ENCODE assay signal across 16 cellular contexts in the genomic region with DNA sequence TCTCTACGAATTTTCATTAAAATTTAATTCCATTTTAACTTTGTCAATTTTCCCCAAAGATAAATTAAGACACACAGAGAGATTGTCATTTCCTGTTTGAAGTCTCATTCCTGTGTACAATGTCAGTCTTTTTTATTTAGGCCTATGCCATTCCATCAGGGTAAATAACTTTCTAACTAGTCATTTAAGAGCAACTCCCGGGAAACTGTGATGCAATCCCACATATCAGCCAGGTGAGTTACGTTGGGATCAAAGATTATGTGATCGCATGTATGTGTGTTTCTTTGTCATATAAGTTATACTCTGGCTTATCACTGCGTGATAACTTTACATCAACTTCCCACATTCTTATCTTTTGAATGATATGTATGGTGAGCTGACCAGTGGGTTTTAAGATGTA.
DNase-seq lines count a peak whose midpoint lies in the region; ATAC-seq and TF ChIP-seq lines count a peak whose summit lies in the region.
"Had no signal": no experiment of that assay in that cellular context is flagged by ENCODE, and none has a peak within 500 bp of the region (broad histone marks: within the 10 kb centered on the region; RNA-seq: fewer than 3 reads in every experiment).

No MANE protein-coding gene starts in this region.

- no peak overlapping the region for H2AFZ ChIP-seq in smooth muscle cell (ENCODE audit: low read depth)

- TF ChIP-seq CTCF in HFFc6 (IDR thresholded peaks at IDR 0.05) (no peak), RWPE2 (IDR thresholded peaks at IDR 0.05; ENCODE audit: poor library complexity, severe bottlenecking) (no peak), fibroblast of pulmonary artery (IDR thresholded peaks at IDR 0.05; ENCODE audit: low read length, missing control alignments) (no peak), smooth muscle cell (IDR thresholded peaks at IDR 0.05; ENCODE audit: borderline replicate concordance, insufficient read depth, poor library complexity, severe bottlenecking) (no peak)

- 55% methylated on average over 5 of the region's 5 CpGs for WGBS in smooth muscle cell (ENCODE audit: low lambda C conversion rate)

- ATAC-seq in RWPE2 (ENCODE audit: low read depth) (peak; percentile 94), GM21381 (IDR thresholded peaks at IDR 0.05; ENCODE audit: unreplicated experiment) (no peak), GM18870 (IDR thresholded peaks at IDR 0.05; ENCODE audit: unreplicated experiment) (no peak)

- peaks cover 43% of the 10 kb centered on the region for H3K4me1 Mint-ChIP-seq in HFFc6 (ENCODE audit: low read depth)
- peaks cover 28% of the 10 kb centered on the region for H3K4me1 Mint-ChIP-seq in activated CD4-positive, alpha-beta memory T cell treated with anti-CD3 and anti-CD28 coated beads for 36 hours (ENCODE audit: low read depth)

- H3K4me1 ChIP-seq in RWPE2 (ENCODE audit: insufficient read depth, poor library complexity, severe bottlenecking) (peaks cover 27% of the 10 kb centered on the region), smooth muscle cell (ENCODE audit: low read depth) (peaks cover 11% of the 10 kb centered on the region)

- H3F3A ChIP-seq in smooth muscle cell (ENCODE audit: low read depth) = peaks cover 8% of the 10 kb centered on the region

- no peak overlapping the region; the same call in 1 of the 2 replicates for H3K4me3 Mint-ChIP-seq in HFFc6
- H3K4me3 Mint-ChIP-seq in activated CD4-positive, alpha-beta memory T cell treated with anti-CD3 and anti-CD28 coated beads for 36 hours = no peak overlapping the region
- H3K4me3 Mint-ChIP-seq: activated CD4-positive, alpha-beta T cell treated with anti-CD3 and anti-CD28 coated beads, Interleukin-2, amount 10 ng/mL, durations not matched to agents 24 days and 14 days; activated T-cell treated with anti-CD3 and anti-CD28 coated beads, Interleukin-2, amount 50 U/mL, for 24 hours; CD4-positive, CD25-positive, alpha-beta regulatory T cell had no signal

- DNase-seq in HFFc6 (peak; percentile 12), RWPE2 (ENCODE audit: low spot score) (peak; percentile 59), fibroblast of pulmonary artery (ENCODE audit: low read depth) (peak; percentile 55), smooth muscle cell (lab: John Stamatoyannopoulos, UW; ENCODE audit: unreplicated experiment) (no peak)
- no peak for DNase-seq in activated CD4-positive, alpha-beta memory T cell treated with anti-CD3 and anti-CD28 coated beads for 36 hours
- DNase-seq: activated CD4-positive, alpha-beta T cell treated with anti-CD3 and anti-CD28 coated beads, Interleukin-2, amount 10 ng/mL, durations not matched to agents 24 days and 14 days; activated T-cell treated with anti-CD3 and anti-CD28 coated beads, Interleukin-2, amount 50 U/mL, for 24 hours; CD4-positive, CD25-positive, alpha-beta regulatory T cell; cortex of kidney; KG1; NCI-H69; RPMI8226; stimulated activated CD4-positive, alpha-beta T cell treated with anti-CD3 and anti-CD28 coated beads, Interleukin-2, amount 100 ng/mL, for 24 hours had no signal

- intact Hi-C loops in activated CD4-positive, alpha-beta memory T cell treated with anti-CD3 and anti-CD28 coated beads for 36 hours (cut with micrococcal nuclease) = no loop called here

- no peak overlapping the region for H3K4me2 ChIP-seq in smooth muscle cell

- no peaks in the 10 kb centered on the region for H4K20me1 ChIP-seq in smooth muscle cell (ENCODE audit: low read depth)

- H3K4me3 ChIP-seq in RWPE2 (ENCODE audit: severe bottlenecking) (no peak overlapping the region), fibroblast of pulmonary artery (replicated peaks; ENCODE audit: low read depth, low read length) (no peak overlapping the region), smooth muscle cell (no peak overlapping the region)

- H3K9ac ChIP-seq in smooth muscle cell (ENCODE audit: low read depth) = no peak overlapping the region

- H3K9me3 Mint-ChIP-seq in HFFc6 = no peaks in the 10 kb centered on the region
- H3K9me3 Mint-ChIP-seq in activated CD4-positive, alpha-beta memory T cell treated with anti-CD3 and anti-CD28 coated beads for 36 hours = no peaks in the 10 kb centered on the region
- H3K9me3 Mint-ChIP-seq: activated T-cell treated with anti-CD3 and anti-CD28 coated beads, Interleukin-2, amount 50 U/mL, for 24 hours had no signal

- no peaks in the 10 kb centered on the region for H3K79me2 ChIP-seq in smooth muscle cell (ENCODE audit: low read depth)

- no peak overlapping the region for H3K27ac Mint-ChIP-seq in HFFc6
- no peak overlapping the region for H3K27ac Mint-ChIP-seq in activated CD4-positive, alpha-beta memory T cell treated with anti-CD3 and anti-CD28 coated beads for 36 hours
- H3K27ac Mint-ChIP-seq: activated CD4-positive, alpha-beta T cell treated with anti-CD3 and anti-CD28 coated beads, Interleukin-2, amount 10 ng/mL, durations not matched to agents 24 days and 14 days; activated T-cell treated with anti-CD3 and anti-CD28 coated beads, Interleukin-2, amount 50 U/mL, for 24 hours; CD4-positive, CD25-positive, alpha-beta regulatory T cell; progenitor cell of endocrine pancreas had no signal

- no peaks in the 10 kb centered on the region for H3K9me3 ChIP-seq in RWPE2 (ENCODE audit: severe bottlenecking)
- no peaks in the 10 kb centered on the region for H3K9me3 ChIP-seq in smooth muscle cell (replicated peaks; ENCODE audit: low read depth)

- H3K27ac ChIP-seq in RWPE2 (ENCODE audit: poor library complexity, severe bottlenecking) (peak overlapping the region; percentile 98), smooth muscle cell (ENCODE audit: low read depth) (peak overlapping the region; percentile 5)

- H3K27me3 ChIP-seq in RWPE2 (ENCODE audit: insufficient read depth, poor library complexity, severe bottlenecking) (no peaks in the 10 kb centered on the region), smooth muscle cell (ENCODE audit: low read depth) (no peaks in the 10 kb centered on the region)

- no peaks in the 10 kb centered on the region; the same call in 1 of the 2 replicates for H3K27me3 Mint-ChIP-seq in HFFc6 (ENCODE audit: insufficient read depth)
- no peaks in the 10 kb centered on the region for H3K27me3 Mint-ChIP-seq in activated CD4-positive, alpha-beta memory T cell treated with anti-CD3 and anti-CD28 coated beads for 36 hours
- H3K27me3 Mint-ChIP-seq: activated CD4-positive, alpha-beta T cell treated with anti-CD3 and anti-CD28 coated beads, Interleukin-2, amount 10 ng/mL, durations not matched to agents 24 days and 14 days; activated T-cell treated with anti-CD3 and anti-CD28 coated beads, Interleukin-2, amount 50 U/mL, for 24 hours; CD4-positive, CD25-positive, alpha-beta regulatory T cell; progenitor cell of endocrine pancreas had no signal

- no peaks in the 10 kb centered on the region for H3K36me3 Mint-ChIP-seq in HFFc6 (ENCODE audit: low read depth)
- H3K36me3 Mint-ChIP-seq in activated CD4-positive, alpha-beta memory T cell treated with anti-CD3 and anti-CD28 coated beads for 36 hours = no peaks in the 10 kb centered on the region
- H3K36me3 Mint-ChIP-seq: CD4-positive, CD25-positive, alpha-beta regulatory T cell had no signal

- CTCF ChIA-PET in activated CD4-positive, alpha-beta memory T cell treated with anti-CD3 and anti-CD28 coated beads for 36 hours (lab: Charles Lee) = interaction anchor here (1.0 to 1.2 kb wide), 2 partner anchors 13 to 91 kb away, joined by 3 read pairs; no protein-coding TSS in a partner anchor

- H3K36me3 ChIP-seq in RWPE2 (ENCODE audit: low read depth) (no peaks in the 10 kb centered on the region), smooth muscle cell (ENCODE audit: low read depth) (no peaks in the 10 kb centered on the region)

- POLR2A ChIA-PET in activated CD4-positive, alpha-beta memory T cell treated with anti-CD3 and anti-CD28 coated beads for 36 hours (lab: Charles Lee) = interaction anchor here (0.6 kb wide), 1 partner anchor 88 kb away, joined by 3 read pairs; no protein-coding TSS in a partner anchor

Comparison
In these comparisons a context has a peak if more than half of its experiments do, and no peak if none do; other contexts are left out.
1. DNase-seq: peak in HFFc6 (single experiment), RWPE2 (single experiment) and fibroblast of pulmonary artery (single experiment); none in smooth muscle cell (single experiment) and activated CD4-positive, alpha-beta memory T cell treated with anti-CD3 and anti-CD28 coated beads for 36 hours (single experiment).